23 cellular contexts compared by ENCODE assay signal in the genomic region with DNA sequence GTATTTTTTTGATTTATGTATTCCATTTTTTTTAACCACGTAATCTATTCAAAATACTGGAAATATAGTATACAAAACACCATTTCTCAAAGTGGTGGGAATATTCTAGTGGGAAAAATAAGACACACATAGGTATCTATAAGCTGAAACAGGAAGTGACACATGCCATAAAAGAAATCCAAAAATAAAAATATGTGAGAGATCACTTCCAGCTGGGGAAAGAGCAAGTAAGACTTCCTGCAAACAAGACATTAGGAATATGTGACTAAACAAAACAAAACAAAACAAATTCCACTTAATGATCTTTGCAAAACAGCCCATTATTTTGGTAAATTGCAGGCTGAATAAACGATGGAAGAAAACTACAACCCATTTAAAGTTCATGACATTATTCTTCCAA.
"Had no signal": no experiment of that assay in that cellular context is flagged by ENCODE, and none has a peak within 500 bp of the region (broad histone marks: within the 10 kb centered on the region; RNA-seq: fewer than 3 reads in every experiment).

No MANE protein-coding gene starts in this region.

- H3K9me3 Mint-ChIP-seq: activated CD4-positive, alpha-beta memory T cell treated with anti-CD3 and anti-CD28 coated beads, Interleukin-2, amount 10 ng/mL, durations not matched to agents 7 days and 5 days; activated T-helper 17 cell treated with anti-CD3 and anti-CD28 coated beads, Interleukin-2, amount 50 U/mL, for 72 hours had no signal

- H3K4me1 Mint-ChIP-seq: activated CD4-positive, alpha-beta memory T cell treated with anti-CD3 and anti-CD28 coated beads, Interleukin-2, amount 10 ng/mL, durations not matched to agents 7 days and 5 days; activated CD4-positive, alpha-beta T cell treated with anti-CD3 and anti-CD28 coated beads, Interleukin-2, amount 10 ng/mL, durations not matched to agents 24 days and 14 days; activated T-helper 17 cell treated with anti-CD3 and anti-CD28 coated beads, Interleukin-2, amount 50 U/mL, for 72 hours; memory B cell; naive thymus-derived CD4-positive, alpha-beta T cell; stimulated activated effector memory CD8-positive, alpha-beta T cell treated with anti-CD3 and anti-CD28 coated beads, Interleukin-12 subunit alpha, Interleukin-12 subunit beta, amount 100 ng/mL, for 72 hours had no signal

- H3K27me3 Mint-ChIP-seq: activated CD4-positive, alpha-beta memory T cell treated with anti-CD3 and anti-CD28 coated beads, Interleukin-2, amount 10 ng/mL, durations not matched to agents 7 days and 5 days; activated CD4-positive, alpha-beta T cell treated with anti-CD3 and anti-CD28 coated beads, Interleukin-2, amount 10 ng/mL, durations not matched to agents 24 days and 14 days; activated T-helper 17 cell treated with anti-CD3 and anti-CD28 coated beads, Interleukin-2, amount 50 U/mL, for 72 hours; effector memory CD8-positive, alpha-beta T cell; memory B cell had no signal

- H3K27ac Mint-ChIP-seq: activated CD4-positive, alpha-beta memory T cell treated with anti-CD3 and anti-CD28 coated beads, Interleukin-2, amount 10 ng/mL, durations not matched to agents 7 days and 5 days; activated CD4-positive, alpha-beta T cell treated with anti-CD3 and anti-CD28 coated beads, Interleukin-2, amount 10 ng/mL, durations not matched to agents 24 days and 14 days; activated T-helper 17 cell treated with anti-CD3 and anti-CD28 coated beads, Interleukin-2, amount 50 U/mL, for 72 hours; effector memory CD8-positive, alpha-beta T cell; memory B cell; naive thymus-derived CD4-positive, alpha-beta T cell; stimulated activated effector memory CD8-positive, alpha-beta T cell treated with anti-CD3 and anti-CD28 coated beads, Interleukin-12 subunit alpha, Interleukin-12 subunit beta, amount 100 ng/mL, for 72 hours; stimulated activated naive CD8-positive, alpha-beta T cell treated with anti-CD3 and anti-CD28 coated beads, Interleukin-15, Interleukin-2, amounts not matched to agents 100 ng/mL and 50 ng/mL, for 24 hours had no signal

- H3K36me3 Mint-ChIP-seq: memory B cell; naive thymus-derived CD4-positive, alpha-beta T cell; stimulated activated effector memory CD8-positive, alpha-beta T cell treated with anti-CD3 and anti-CD28 coated beads, Interleukin-12 subunit alpha, Interleukin-12 subunit beta, amount 100 ng/mL, for 72 hours had no signal

- DNase-seq: activated CD4-positive, alpha-beta memory T cell treated with anti-CD3 and anti-CD28 coated beads, Interleukin-2, amount 10 ng/mL, durations not matched to agents 7 days and 5 days; activated CD4-positive, alpha-beta T cell treated with anti-CD3 and anti-CD28 coated beads, Interleukin-2, amount 10 ng/mL, durations not matched to agents 24 days and 14 days; activated CD4-positive, CD25-positive, alpha-beta regulatory T cell treated with anti-CD3 and anti-CD28 coated beads, Interleukin-2, amount 50 U/mL, for 72 hours; activated gamma-delta T cell treated with Interleukin-2 at 50 U/mL for 16 hours; activated naive CD4-positive, alpha-beta T cell treated with anti-CD3 and anti-CD28 coated beads, Interleukin-2, amount 50 U/mL, for 16 hours; activated T-cell treated with anti-CD3 and anti-CD28 coated beads, Interleukin-2, amount 50 U/mL, for 4 hours; amniotic stem cell; brain microvascular endothelial cell; effector memory CD8-positive, alpha-beta T cell; glutamatergic neuron; islet precursor cell; left cardiac atrium; midbrain; naive thymus-derived CD4-positive, alpha-beta T cell; pancreas; retina; stimulated activated CD4-positive, alpha-beta T cell treated with anti-CD3 and anti-CD28 coated beads, Interleukin-12 subunit alpha, Interleukin-12 subunit beta, amount 100 ng/mL, for 4 hours; stimulated activated CD4-positive, alpha-beta T cell treated with anti-CD3 and anti-CD28 coated beads, Interleukin-4, amount 100 ng/mL, for 24 hours; trophoblast cell had no signal

- H3K4me3 Mint-ChIP-seq: activated CD4-positive, alpha-beta memory T cell treated with anti-CD3 and anti-CD28 coated beads, Interleukin-2, amount 10 ng/mL, durations not matched to agents 7 days and 5 days; activated CD4-positive, alpha-beta T cell treated with anti-CD3 and anti-CD28 coated beads, Interleukin-2, amount 10 ng/mL, durations not matched to agents 24 days and 14 days; activated T-cell treated with anti-CD3 and anti-CD28 coated beads, Interleukin-2, amount 50 U/mL, for 4 hours; activated T-helper 17 cell treated with anti-CD3 and anti-CD28 coated beads, Interleukin-2, amount 50 U/mL, for 72 hours; effector memory CD8-positive, alpha-beta T cell; memory B cell; naive thymus-derived CD4-positive, alpha-beta T cell; stimulated activated effector memory CD8-positive, alpha-beta T cell treated with anti-CD3 and anti-CD28 coated beads, Interleukin-12 subunit alpha, Interleukin-12 subunit beta, amount 100 ng/mL, for 72 hours; stimulated activated naive CD8-positive, alpha-beta T cell treated with anti-CD3 and anti-CD28 coated beads, Interleukin-15, Interleukin-2, amounts not matched to agents 100 ng/mL and 50 ng/mL, for 24 hours had no signal
